11 cellular contexts compared by ENCODE assay signal in the genomic region with DNA sequence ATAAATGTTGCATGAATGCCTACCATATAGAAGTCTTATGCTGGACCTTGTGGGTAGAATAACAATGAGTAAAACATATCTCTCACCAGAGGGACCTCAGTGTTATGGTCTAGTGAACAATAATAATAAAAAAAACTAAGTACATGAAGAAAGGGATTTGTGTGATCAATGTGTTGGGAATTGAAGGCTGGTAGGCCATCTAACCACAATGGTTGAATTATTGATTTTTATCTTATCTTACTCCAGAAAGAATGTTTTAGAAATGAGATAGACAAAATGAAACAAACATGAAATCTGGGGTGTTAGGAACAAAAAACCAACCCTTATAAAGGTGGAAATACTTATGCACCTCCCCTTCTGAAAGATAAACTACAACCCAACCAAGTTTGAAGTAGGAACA.
"Had no signal": no experiment of that assay in that cellular context is flagged by ENCODE, and none has a peak within 500 bp of the region (broad histone marks: within the 10 kb centered on the region; RNA-seq: fewer than 3 reads in every experiment).

No MANE protein-coding gene starts in this region.

- H3K36me3 ChIP-seq: prostate gland, transverse colon, vagina had no signal

- DNase-seq: activated CD4-positive, CD25-positive, alpha-beta regulatory T cell treated with anti-CD3 and anti-CD28 coated beads, Interleukin-2, amount 50 U/mL, for 72 hours; activated effector memory CD4-positive, alpha-beta T cell treated with anti-CD3 and anti-CD28 coated beads, Interleukin-2, amount 50 U/mL, for 16 hours; activated naive CD4-positive, alpha-beta T cell treated with anti-CD3 and anti-CD28 coated beads, Interleukin-2, amount 50 U/mL, for 16 hours; activated T-cell treated with anti-CD3 and anti-CD28 coated beads, Interleukin-2, amount 50 U/mL, for 72 hours; effector memory CD8-positive, alpha-beta T cell; foreskin melanocyte; left ventricle myocardium superior; right cardiac atrium; transverse colon had no signal

- H3K4me1 ChIP-seq: prostate gland, vagina had no signal

- H3K4me3 ChIP-seq: prostate gland, transverse colon, vagina had no signal

- H3K9me3 ChIP-seq: prostate gland, transverse colon, vagina had no signal

- H3K27me3 ChIP-seq: transverse colon, vagina had no signal

- ATAC-seq: activated T-cell treated with anti-CD3 and anti-CD28 coated beads, Interleukin-2, amount 50 U/mL, for 72 hours; effector memory CD8-positive, alpha-beta T cell; left ventricle myocardium superior; right cardiac atrium had no signal

- H3K27ac ChIP-seq: prostate gland, transverse colon, vagina had no signal
